1 cellular context compared by ENCODE assay signal in genomic region chr6:37005827-37006514, GRCh38.
TF ChIP-seq lines count a peak whose summit lies in the region.

No MANE protein-coding gene starts in this region.

TF ChIP-seq in HepG2, 621 proteins besides CTCF, POLR2A, EP300 and RAD21:
- TF ChIP-seq ZNF629 (CRISPR knock-in tag; conservative IDR thresholded peaks at IDR 0.05), result no peak
- no peak for TF ChIP-seq SMARCE1 (IDR thresholded peaks at IDR 0.05; ENCODE audit: borderline replicate concordance)
- no peak for TF ChIP-seq ZSCAN29 (CRISPR knock-in tag; conservative IDR thresholded peaks at IDR 0.05)
- TF ChIP-seq SETDB1 (CRISPR knock-in tag; IDR thresholded peaks at IDR 0.05; ENCODE audit: borderline replicate concordance), result no peak
- no peak for TF ChIP-seq ATAD3A (CRISPR knock-in tag; IDR thresholded peaks at IDR 0.05)
- no peak for TF ChIP-seq ZNF747 (CRISPR knock-in tag; IDR thresholded peaks at IDR 0.05; ENCODE audit: borderline replicate concordance)
- TF ChIP-seq ARID3A (IDR thresholded peaks at IDR 0.05; ENCODE audit: low read depth, low read length), result no peak
- no peak for TF ChIP-seq YEATS2 (CRISPR knock-in tag; IDR thresholded peaks at IDR 0.05; ENCODE audit: borderline replicate concordance)
- no peak for TF ChIP-seq CENPT (CRISPR knock-in tag; IDR thresholded peaks at IDR 0.05; ENCODE audit: low read depth)
- no peak for TF ChIP-seq ZNF513 (CRISPR knock-in tag; conservative IDR thresholded peaks at IDR 0.05)
- TF ChIP-seq ZNF33A (CRISPR knock-in tag; IDR thresholded peaks at IDR 0.05; ENCODE audit: borderline replicate concordance), result no peak
